ENCODE assay signal across 30 cellular contexts in the genomic region with DNA sequence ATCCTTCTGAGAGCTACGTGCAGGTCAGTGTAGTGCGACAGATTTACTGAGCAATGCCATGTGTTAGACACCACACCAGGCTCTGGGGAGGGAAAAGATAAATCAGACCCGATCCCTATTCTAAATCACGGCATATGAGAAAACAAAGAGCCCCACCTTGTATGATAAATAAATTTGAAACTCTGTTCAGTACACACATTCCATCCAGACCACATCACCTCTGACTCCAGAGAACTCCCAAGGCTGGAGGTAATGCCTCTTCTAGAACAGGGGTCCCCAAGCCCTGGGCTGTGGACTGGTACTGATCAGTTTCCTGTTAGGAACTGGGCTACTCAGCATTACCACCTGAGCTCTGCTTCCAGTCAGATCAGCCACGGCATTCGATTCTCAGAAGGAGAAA.
"Had no signal": no experiment of that assay in that cellular context is flagged by ENCODE, and none has a peak within 500 bp of the region (broad histone marks: within the 10 kb centered on the region; RNA-seq: fewer than 3 reads in every experiment).

No MANE protein-coding gene starts in this region.

- H3K36me3 ChIP-seq: heart right ventricle, ovary, sigmoid colon, tibial artery had no signal

- H3K4me3 ChIP-seq: coronary artery, heart right ventricle, lung, ovary, psoas muscle, sigmoid colon, testis, tibial artery had no signal

- H3K36me3 Mint-ChIP-seq: memory B cell; stimulated activated effector memory CD8-positive, alpha-beta T cell treated with anti-CD3 and anti-CD28 coated beads, Interleukin-12 subunit alpha, Interleukin-12 subunit beta, amount 100 ng/mL, for 72 hours; type B pancreatic cell had no signal

- H3K4me1 Mint-ChIP-seq: memory B cell; stimulated activated effector memory CD8-positive, alpha-beta T cell treated with anti-CD3 and anti-CD28 coated beads, Interleukin-12 subunit alpha, Interleukin-12 subunit beta, amount 100 ng/mL, for 72 hours had no signal

- DNase-seq: dermis blood vessel endothelial cell; effector memory CD4-positive, alpha-beta T cell; erythroblast; foreskin melanocyte; glutamatergic neuron; heart right ventricle; hippocampal formation; islet precursor cell; kidney glomerular epithelial cell; left colon; left ventricle myocardium superior; midbrain; naive thymus-derived CD4-positive, alpha-beta T cell; occipital lobe; ovary; posterior cingulate gyrus; psoas muscle; right cardiac atrium; sigmoid colon; stimulated activated CD4-positive, alpha-beta T cell treated with anti-CD3 and anti-CD28 coated beads, Interleukin-2, amount 100 ng/mL, for 24 hours; stimulated activated CD4-positive, alpha-beta T cell treated with anti-CD3 and anti-CD28 coated beads, Interleukin-4, amount 100 ng/mL, for 24 hours; stimulated activated naive CD4-positive, alpha-beta T cell treated with Interleukin-2 at 50 U/mL for 16 hours; substantia nigra; testis; tibial artery had no signal

- H3K27ac ChIP-seq: coronary artery, heart right ventricle, ovary, psoas muscle, sigmoid colon, testis, tibial artery had no signal

- H3K4me3 Mint-ChIP-seq: memory B cell; naive thymus-derived CD4-positive, alpha-beta T cell; stimulated activated effector memory CD8-positive, alpha-beta T cell treated with anti-CD3 and anti-CD28 coated beads, Interleukin-12 subunit alpha, Interleukin-12 subunit beta, amount 100 ng/mL, for 72 hours; type B pancreatic cell had no signal

- H3K27me3 Mint-ChIP-seq: memory B cell, type B pancreatic cell had no signal

- ATAC-seq: heart right ventricle; left colon; left ventricle myocardium superior; naive thymus-derived CD4-positive, alpha-beta T cell; psoas muscle; right cardiac atrium; stimulated activated effector memory CD8-positive, alpha-beta T cell treated with anti-CD3 and anti-CD28 coated beads, Interleukin-12 subunit alpha, Interleukin-12 subunit beta, amount 100 ng/mL, for 72 hours had no signal

- H3K4me1 ChIP-seq: psoas muscle, testis had no signal

- H3K27ac Mint-ChIP-seq: memory B cell; naive thymus-derived CD4-positive, alpha-beta T cell; stimulated activated effector memory CD8-positive, alpha-beta T cell treated with anti-CD3 and anti-CD28 coated beads, Interleukin-12 subunit alpha, Interleukin-12 subunit beta, amount 100 ng/mL, for 72 hours; type B pancreatic cell had no signal

- H3K27me3 ChIP-seq: heart right ventricle, ovary, sigmoid colon, testis, tibial artery had no signal

- H3K9me3 Mint-ChIP-seq: memory B cell; stimulated activated effector memory CD8-positive, alpha-beta T cell treated with anti-CD3 and anti-CD28 coated beads, Interleukin-12 subunit alpha, Interleukin-12 subunit beta, amount 100 ng/mL, for 72 hours; type B pancreatic cell had no signal

- H3K9me3 ChIP-seq: heart right ventricle, ovary, psoas muscle, sigmoid colon, testis, tibial artery had no signal
